Comparison of ENCODE assay signal across 10 cellular contexts in genomic region chr18:51082571-51083264, GRCh38. TPM values are rescaled to one million over a fixed set of nuclear protein-coding genes. Genes with fewer than 3 reads are reported as not detected.
DNase-seq lines count a peak whose midpoint lies in the region; ATAC-seq and TF ChIP-seq lines count a peak whose summit lies in the region.
"Had no signal": no experiment of that assay in that cellular context is flagged by ENCODE, and none has a peak within 500 bp of the region (broad histone marks: within the 10 kb centered on the region; RNA-seq: fewer than 3 reads in every experiment).

No MANE protein-coding gene starts in this region.

- no peaks in the 10 kb centered on the region for H3K9me3 ChIP-seq in cardiac muscle cell (ENCODE audit: low read depth)
- H3K9me3 ChIP-seq in Caco-2 = no peaks in the 10 kb centered on the region
- no peaks in the 10 kb centered on the region for H3K9me3 ChIP-seq in stomach
- H3K9me3 ChIP-seq: SJSA1 had no signal

- H3K4me3 ChIP-seq in cardiac muscle cell = no peak overlapping the region
- H3K4me3 ChIP-seq in brain microvascular endothelial cell (ENCODE audit: low read depth, low read length) = no peak overlapping the region
- no peak overlapping the region for H3K4me3 ChIP-seq in Caco-2 (ENCODE audit: low read depth, low read length)
- no peak overlapping the region for H3K4me3 ChIP-seq in stomach
- H3K4me3 ChIP-seq: BLaER1 treated with 17β-estradiol and CSF1 and Interleukin-3, amounts not matched to agents 10 nM and 100 nM; SJSA1 had no signal

- in situ Hi-C loops in brain microvascular endothelial cell (cut with HindIII; ENCODE audit: low pct_ligation_motif_present, low sequenced_read_pairs) = no loop called here
- in situ Hi-C loops in G401 (cut with HindIII; ENCODE audit: low sequenced_read_pairs) = no loop called here

- peaks cover 21% of the 10 kb centered on the region for H3K4me1 Mint-ChIP-seq in stimulated activated naive CD8-positive, alpha-beta T cell treated with anti-CD3 and anti-CD28 coated beads, Interleukin-15, amount 100 ng/mL, for 72 hours
- H3K4me1 Mint-ChIP-seq in Caco-2 (ENCODE audit: low read depth, unreplicated experiment) = no peaks in the 10 kb centered on the region

- TF ChIP-seq EP300 in stomach (IDR thresholded peaks at IDR 0.05) = no peak

- POLR2A ChIA-PET in Caco-2 (lab: Charles Lee) = no interaction called here

- DNase-seq in cardiac muscle cell (ENCODE audit: low read depth in 1 of 2, low spot score in 1 of 2) (peak in 1 of 2 donors; percentile 8), Right ventricle myocardium inferior (ENCODE audit: missing footprints) (no peak), brain microvascular endothelial cell (peak; percentile 29), G401 (ENCODE audit: low spot score) (no peak), Caco-2 (no peak), stomach (no peak)
- no peak for DNase-seq in stimulated activated naive CD8-positive, alpha-beta T cell treated with anti-CD3 and anti-CD28 coated beads, Interleukin-15, amount 100 ng/mL, for 72 hours

- H3K36me3 ChIP-seq in cardiac muscle cell = peaks cover 27% of the 10 kb centered on the region
- peaks cover 10% of the 10 kb centered on the region for H3K36me3 ChIP-seq in brain microvascular endothelial cell (replicated peaks)
- H3K36me3 ChIP-seq in Caco-2 (ENCODE audit: control insufficient read depth, insufficient read depth, low read length) = peaks cover 1% of the 10 kb centered on the region
- H3K36me3 ChIP-seq in stomach = peaks cover 24 to 90% (median 87%) of the 10 kb centered on the region in 4 donors

- peak overlapping the region; percentile 68 to 75 for H3K4me3 Mint-ChIP-seq in stimulated activated naive CD8-positive, alpha-beta T cell treated with anti-CD3 and anti-CD28 coated beads, Interleukin-15, amount 100 ng/mL, for 72 hours
- no peak overlapping the region for H3K4me3 Mint-ChIP-seq in Caco-2 (ENCODE audit: unreplicated experiment)

- intact Hi-C loops in Right ventricle myocardium inferior (cut with DNase I) = no loop called here
- intact Hi-C loops in Caco-2 (cut with micrococcal nuclease; ENCODE audit: unreplicated experiment) = no loop called here
- intact Hi-C loops in stomach (cut with DNase I; ENCODE audit: low total_unique reads) = no loop called here

- H3K4me1 ChIP-seq in cardiac muscle cell (ENCODE audit: low read depth) = no peaks in the 10 kb centered on the region
- no peaks in the 10 kb centered on the region for H3K4me1 ChIP-seq in Caco-2
- H3K4me1 ChIP-seq in stomach = peaks cover 0 to 9% (median 0%) of the 10 kb centered on the region in 4 donors
- H3K4me1 ChIP-seq: SJSA1 had no signal

- peaks cover 29 to 30% of the 10 kb centered on the region in 2 donors for H3K9me3 Mint-ChIP-seq in stimulated activated naive CD8-positive, alpha-beta T cell treated with anti-CD3 and anti-CD28 coated beads, Interleukin-15, amount 100 ng/mL, for 72 hours
- peaks cover 13% of the 10 kb centered on the region for H3K9me3 Mint-ChIP-seq in Caco-2 (ENCODE audit: unreplicated experiment)

- WGBS in stomach, 5 donors = 31 to 47% (median 37%) methylated on average over 2 of the region's 2 CpGs

- H3K27ac Mint-ChIP-seq in stimulated activated naive CD8-positive, alpha-beta T cell treated with anti-CD3 and anti-CD28 coated beads, Interleukin-15, amount 100 ng/mL, for 72 hours = peak overlapping the region; percentile 74 to 98
- no peak overlapping the region for H3K27ac Mint-ChIP-seq in Caco-2 (ENCODE audit: unreplicated experiment)

- H3K27me3 Mint-ChIP-seq in stimulated activated naive CD8-positive, alpha-beta T cell treated with anti-CD3 and anti-CD28 coated beads, Interleukin-15, amount 100 ng/mL, for 72 hours = no peaks in the 10 kb centered on the region
- no peaks in the 10 kb centered on the region for H3K27me3 Mint-ChIP-seq in Caco-2 (ENCODE audit: insufficient read depth, unreplicated experiment)

- H3K27ac ChIP-seq in cardiac muscle cell = peak overlapping the region; percentile 35
- peak overlapping the region; percentile 5 for H3K27ac ChIP-seq in brain microvascular endothelial cell
- H3K27ac ChIP-seq in stomach = no peak overlapping the region
- H3K27ac ChIP-seq: BLaER1 treated with 17β-estradiol and CSF1 and Interleukin-3, amounts not matched to agents 10 nM and 100 nM; SJSA1 had no signal

- no TSS peak for BruUV-seq in Caco-2 (replicated peaks; lab: Mats Ljungman, UMichigan)

- H3K27me3 ChIP-seq in cardiac muscle cell (no peaks in the 10 kb centered on the region), brain microvascular endothelial cell (replicated peaks) (no peaks in the 10 kb centered on the region), Caco-2 (replicated peaks; ENCODE audit: control insufficient read depth, insufficient read depth, low read length) (no peaks in the 10 kb centered on the region), stomach (no peaks in the 10 kb centered on the region)
- H3K27me3 ChIP-seq: BLaER1 treated with 17β-estradiol and CSF1 and Interleukin-3, amounts not matched to agents 10 nM and 100 nM; SJSA1 had no signal

- CTCF ChIA-PET in Caco-2 (lab: Charles Lee) = no interaction called here

- ATAC-seq in Right ventricle myocardium inferior = no peak
- peak; percentile 83 for ATAC-seq in HG03135 (IDR thresholded peaks at IDR 0.05; ENCODE audit: unreplicated experiment)
- ATAC-seq in stimulated activated naive CD8-positive, alpha-beta T cell treated with anti-CD3 and anti-CD28 coated beads, Interleukin-15, amount 100 ng/mL, for 72 hours = peak; percentile 89

- TF ChIP-seq CTCF in cardiac muscle cell (IDR thresholded peaks at IDR 0.05; ENCODE audit: low read depth, low read length) = no peak
- TF ChIP-seq CTCF in brain microvascular endothelial cell (IDR thresholded peaks at IDR 0.05; ENCODE audit: low read depth, low read length, missing control alignments) = no peak
- TF ChIP-seq CTCF in Caco-2 (IDR thresholded peaks at IDR 0.05; ENCODE audit: insufficient read depth in 1 of 2, low read depth in 1 of 2, low read length in 1 of 2, severe bottlenecking in 1 of 2, unreplicated experiment in 1 of 2) = no peak
- TF ChIP-seq CTCF in stomach (IDR thresholded peaks at IDR 0.05) = no peak

- peaks cover 54% of the 10 kb centered on the region for H3K36me3 Mint-ChIP-seq in Caco-2 (ENCODE audit: insufficient read depth, unreplicated experiment)

- no peak for TF ChIP-seq POLR2A in stomach (IDR thresholded peaks at IDR 0.05)

RNA-seq across cellular contexts. Expression of gene SMAD4, which starts 52.7 kb away (rescaled TPM):
- total RNA-seq in cardiac muscle cell = 69.4 and 72.4 TPM in 2 replicates
- 75.5 and 90.0 TPM in 2 replicates for polyA plus RNA-seq in cardiac muscle cell
- 94.7 TPM for total RNA-seq in Right ventricle myocardium inferior
- 47.2 and 120 TPM in 2 replicates for total RNA-seq in G401 (2014; rRNA removed; shearing (Covaris generic))
- total RNA-seq in Caco-2 (2022) = 48.5 and 48.8 TPM in 2 replicates
- total RNA-seq in stomach = 100 to 1,000 TPM in 3 of 5 donors, 10 to 100 TPM in 2; 42.0 to 184 (median 121) TPM
- 10 to 100 TPM; 10.4 to 34.8 (median 13.3) TPM for polyA plus RNA-seq in stomach

Comparison
In these comparisons a context has a peak if more than half of its experiments do, and no peak if none do; other contexts are left out.
1. H3K27ac ChIP-seq: peak in cardiac muscle cell (single experiment) and brain microvascular endothelial cell (single experiment); none in stomach (0 of 5).